In genomic region chr4:92263575-92263974, GRCh38 we compare ENCODE assay signal across 13 cellular contexts. TPM values are rescaled to one million over a fixed set of nuclear protein-coding genes. Genes with fewer than 3 reads are reported as not detected.
"Had no signal": no experiment of that assay in that cellular context is flagged by ENCODE, and none has a peak within 500 bp of the region (broad histone marks: within the 10 kb centered on the region; RNA-seq: fewer than 3 reads in every experiment).

No MANE protein-coding gene starts in this region.

- H3K9me3 Mint-ChIP-seq: IgD-negative memory B cell had no signal

- H3K4me3 ChIP-seq: K562 had no signal

- H3K36me3 Mint-ChIP-seq: IgD-negative memory B cell had no signal

- H3K4me1 Mint-ChIP-seq: IgD-negative memory B cell had no signal

- H3K27ac ChIP-seq: HL-60, KMS-11 had no signal

- H3K4me2 ChIP-seq: KMS-11 had no signal

- H3K9ac ChIP-seq: KMS-11 had no signal

- ATAC-seq: HepG2, K562 had no signal

- H3K4me3 Mint-ChIP-seq: IgD-negative memory B cell had no signal

- H3K27ac Mint-ChIP-seq: IgD-negative memory B cell had no signal

- DNase-seq: IMR-90, Karpas-422, Kasumi-1, KBM-7, KG1 had no signal

- H3K27me3 Mint-ChIP-seq: IgD-negative memory B cell had no signal

- FAIRE-seq: HepG2, HTR-8/SVneo, K562 had no signal

RNA-seq across cellular contexts. Expression of gene GRID2, which starts 40.2 kb away (rescaled TPM):
- total RNA-seq: HepG2, HT-29, HT1080 had no signal
- polyA plus RNA-seq: HepG2, IgD-negative memory B cell, IMR-90, K562 had no signal
